Comparison of ENCODE assay signal across 9 cellular contexts in the genomic region with DNA sequence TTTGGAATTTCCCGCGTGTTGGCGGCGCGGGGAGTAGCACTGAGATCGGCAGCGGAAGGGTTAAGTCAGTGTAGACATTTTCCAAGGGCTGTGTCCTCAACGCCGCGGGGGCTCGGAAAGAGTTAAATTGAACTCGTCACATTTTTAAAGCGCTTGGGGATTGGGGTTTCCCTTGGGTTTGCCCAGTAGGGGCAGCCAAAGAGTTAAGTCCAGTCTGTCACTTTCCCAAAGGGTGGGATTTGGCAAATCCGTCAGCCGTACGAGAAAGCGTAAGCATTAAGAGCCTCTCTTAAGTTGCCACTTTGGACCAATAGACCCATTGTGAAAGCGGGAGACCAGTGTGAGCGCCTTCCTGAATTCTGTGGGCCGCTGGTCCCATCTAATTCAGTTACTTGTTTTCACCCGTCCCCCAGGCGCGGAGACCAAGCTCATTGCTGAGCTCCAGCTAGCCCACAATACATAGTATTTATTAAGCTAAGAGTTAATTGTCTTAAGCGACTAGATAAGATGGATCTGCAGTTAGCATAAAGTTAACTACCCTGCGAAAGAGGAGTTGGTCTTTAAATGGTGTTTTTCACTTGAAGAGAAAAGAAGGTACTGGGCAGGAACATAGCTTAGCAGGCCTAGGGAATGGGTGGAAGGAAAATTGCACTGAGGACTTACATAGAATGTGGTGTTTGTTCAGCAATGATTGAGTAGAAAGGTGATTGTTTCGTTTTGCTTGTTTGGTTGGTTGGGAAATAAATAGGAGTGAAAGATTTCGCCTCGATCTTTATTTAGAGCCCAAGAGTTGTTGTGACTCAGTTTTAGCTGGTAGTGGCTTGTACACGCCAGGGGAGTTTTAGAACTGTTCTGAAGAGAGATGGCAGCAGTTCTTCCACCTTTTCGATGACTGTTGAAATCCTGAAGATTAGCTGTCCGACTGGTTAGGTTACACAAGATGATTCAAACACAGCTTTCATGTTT. TPM values are rescaled to one million over a fixed set of nuclear protein-coding genes. Genes with fewer than 3 reads are reported as not detected.
A peak's percentile ranks its signal among the peaks of the same experiment; 100 is the strongest.
DNase-seq lines count a peak whose midpoint lies in the region; ATAC-seq, FAIRE-seq and TF ChIP-seq lines count a peak whose summit lies in the region.
"Had no signal": no experiment of that assay in that cellular context is flagged by ENCODE, and none has a peak within 500 bp of the region (broad histone marks: within the 10 kb centered on the region; RNA-seq: fewer than 3 reads in every experiment).

No MANE protein-coding gene starts in this region.

- H3K27me3 ChIP-seq in KMS-11 (ENCODE audit: insufficient read depth, low read depth) (no peaks in the 10 kb centered on the region), endocrine pancreas (ENCODE audit: control insufficient read depth, insufficient read depth, low read length) (no peaks in the 10 kb centered on the region), subcutaneous abdominal adipose tissue (ENCODE audit: control insufficient read depth in 5 of 5, insufficient read depth in 4 of 5, low read length in 5 of 5) (no peaks in the 10 kb centered on the region)

- H3K9ac ChIP-seq in KMS-11 (peak overlapping the region; percentile 85), endocrine pancreas (ENCODE audit: control insufficient read depth, insufficient read depth, low read length) (peak overlapping the region; percentile 99), subcutaneous abdominal adipose tissue (ENCODE audit: low read length in 5 of 5) (peak overlapping the region; percentile 16 to 99 (median 96))

- peak; percentile 32 for FAIRE-seq in D721Med (lab: Jason Lieb, UNC)
- FAIRE-seq: colon had no signal

- H3K4me2 ChIP-seq in KMS-11 = peak overlapping the region; percentile 88

- ATAC-seq in GM21526 (IDR thresholded peaks at IDR 0.05; ENCODE audit: low FRiP score, unreplicated experiment) = peak; percentile 5

- H3K4me3 ChIP-seq in KMS-11 (IDR thresholded peaks at IDR 0.05; ENCODE audit: insufficient read depth, low read depth, low read length) (peak overlapping the region; percentile 69), endocrine pancreas (ENCODE audit: control insufficient read depth, insufficient read depth, low read length) (peak overlapping the region; percentile 85), subcutaneous abdominal adipose tissue (ENCODE audit: low read depth in 1 of 5, low read length in 5 of 5) (peak overlapping the region; percentile 79 to 97 (median 93))

- peaks cover 59% of the 10 kb centered on the region for H3K79me2 ChIP-seq in KMS-11 (ENCODE audit: insufficient read depth, low read depth)

- no peaks in the 10 kb centered on the region for H3K36me3 ChIP-seq in KMS-11 (ENCODE audit: insufficient read depth)
- H3K36me3 ChIP-seq in endocrine pancreas (ENCODE audit: control insufficient read depth, insufficient read depth, low read length) = no peaks in the 10 kb centered on the region
- no peaks in the 10 kb centered on the region for H3K36me3 ChIP-seq in subcutaneous abdominal adipose tissue (ENCODE audit: control insufficient read depth in 5 of 5, insufficient read depth in 5 of 5, low read length in 5 of 5)

- H4K20me1 ChIP-seq in KMS-11 (ENCODE audit: insufficient read depth) = no peaks in the 10 kb centered on the region

- H3K9me3 ChIP-seq in endocrine pancreas (ENCODE audit: control insufficient read depth, low read length) = no peaks in the 10 kb centered on the region
- H3K9me3 ChIP-seq in subcutaneous abdominal adipose tissue (ENCODE audit: control insufficient read depth in 5 of 5, low read length in 5 of 5) = no peaks in the 10 kb centered on the region

- no peak for TF ChIP-seq CTCF in D721Med (IDR thresholded peaks at IDR 0.05; ENCODE audit: insufficient read depth, missing control alignments)
- no peak for TF ChIP-seq CTCF in KMS-11 (conservative IDR thresholded peaks at IDR 0.05; ENCODE audit: low read depth, low read length)

- H3K27ac ChIP-seq in KMS-11 (peak overlapping the region; percentile 48), subcutaneous abdominal adipose tissue (ENCODE audit: low read depth, low read length) (peak overlapping the region; percentile 91)

- DNase-seq in D721Med (ENCODE audit: insufficient read length, low spot score) = no peak
- peak; percentile 18 to 21 for DNase-seq in activated CD4-positive, alpha-beta T cell treated with anti-CD3 and anti-CD28 coated beads, Interleukin-2, amount 50 U/mL, for 48 hours
- DNase-seq in medulla oblongata (ENCODE audit: extremely low spot score) = peak; percentile 73
- no peak for DNase-seq in ureter (ENCODE audit: low spot score)

- no peak overlapping the region for H2AFZ ChIP-seq in KMS-11 (ENCODE audit: low read depth)

- H3K4me1 ChIP-seq in KMS-11 (ENCODE audit: low read depth, poor library complexity, severe bottlenecking) (peaks cover 17% of the 10 kb centered on the region), endocrine pancreas (ENCODE audit: control insufficient read depth, insufficient read depth, low read length) (peaks cover 5% of the 10 kb centered on the region), subcutaneous abdominal adipose tissue (ENCODE audit: control insufficient read depth in 5 of 5, insufficient read depth in 5 of 5, low read length in 5 of 5) (peaks cover 3 to 35% (median 29%) of the 10 kb centered on the region in 5 donors)

RNA-seq across cellular contexts. Expression of a gene that starts 0.9 kb away (rescaled TPM):
- total RNA-seq in ureter = 70.4 TPM

Comparison
In these comparisons a context has a peak if more than half of its experiments do, and no peak if none do; other contexts are left out.
1. DNase-seq: peak in activated CD4-positive, alpha-beta T cell treated with anti-CD3 and anti-CD28 coated beads, Interleukin-2, amount 50 U/mL, for 48 hours (2 of 2) and medulla oblongata (single experiment); none in D721Med (single experiment) and ureter (single experiment).
2. Peak in every context shown above with its lines, with median percentiles within 50 percentile points of each other: H3K4me3 ChIP-seq and H3K9ac ChIP-seq.